In the genomic region with DNA sequence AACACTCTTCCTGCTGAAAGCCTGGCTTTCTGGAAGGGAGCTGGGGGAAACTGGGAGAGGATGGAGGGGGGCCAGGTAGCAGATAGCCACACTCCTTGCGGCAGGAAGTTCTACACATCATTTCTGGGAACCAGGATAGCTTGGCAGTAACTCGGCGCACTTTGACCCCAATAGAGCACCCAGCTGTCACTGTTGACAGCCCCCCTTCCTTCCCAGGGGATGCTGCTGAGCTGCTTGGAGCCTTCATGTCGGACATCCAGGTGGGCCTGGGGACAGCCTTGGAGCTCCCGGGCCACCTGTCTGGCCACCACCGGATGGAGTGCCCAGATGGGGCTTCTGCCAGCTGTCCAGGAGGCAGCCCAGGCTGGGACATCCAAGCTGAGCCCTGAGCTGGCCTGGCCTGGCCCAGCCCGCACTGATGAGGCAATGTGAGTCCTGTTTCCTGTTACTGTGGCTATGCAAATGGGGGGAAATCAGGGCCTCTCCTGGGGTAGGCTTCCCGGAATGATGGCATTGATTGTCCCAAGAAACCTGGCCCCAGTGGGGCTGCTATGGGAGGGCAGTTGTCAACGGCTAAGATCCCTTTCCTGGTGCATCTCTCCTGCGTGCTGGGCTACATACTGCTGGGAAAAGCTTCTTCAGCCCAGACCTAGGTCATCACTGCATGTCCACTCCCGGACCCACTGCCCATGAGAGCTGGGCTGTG, we compare ENCODE assay signal across 1 cellular context.
TF ChIP-seq lines count a peak whose summit lies in the region.

No MANE protein-coding gene starts in this region.

TF ChIP-seq in GM12878, 131 proteins besides CTCF, POLR2A, EP300 and RAD21 (continued from another document and continues in another):
- no peak for TF ChIP-seq E2F8 (IDR thresholded peaks at IDR 0.05; ENCODE audit: low read depth, partially characterized antibody)
- TF ChIP-seq PRDM15 (CRISPR knock-in tag; IDR thresholded peaks at IDR 0.05), result no peak
- 0 out of 2 replicates have a peak, but pooled peaks have one; percentile 23 for TF ChIP-seq TCF12 (IDR thresholded peaks at IDR 0.05; ENCODE audit: low read depth, low read length)
- no peak for TF ChIP-seq CHD4 (IDR thresholded peaks at IDR 0.05)
- TF ChIP-seq E4F1 (IDR thresholded peaks at IDR 0.05; ENCODE audit: borderline replicate concordance, partially characterized antibody), result no peak
- no peak for TF ChIP-seq RCOR1 (conservative IDR thresholded peaks at IDR 0.05; ENCODE audit: low read depth, low read length)
- TF ChIP-seq NRF1 (conservative IDR thresholded peaks at IDR 0.05; ENCODE audit: low read depth, low read length), result no peak
- no peak for TF ChIP-seq CEBPZ (IDR thresholded peaks at IDR 0.05; ENCODE audit: low read depth, low read length)
- no peak for TF ChIP-seq FOXK2 (IDR thresholded peaks at IDR 0.05)
- TF ChIP-seq YBX1 (IDR thresholded peaks at IDR 0.05), result no peak
- TF ChIP-seq RAD51 (IDR thresholded peaks at IDR 0.05), result no peak
- TF ChIP-seq RELB (IDR thresholded peaks at IDR 0.05; ENCODE audit: low read depth), result no peak
- TF ChIP-seq STAT3 (IDR thresholded peaks at IDR 0.05; ENCODE audit: low read depth, low read length), result no peak
- no peak for TF ChIP-seq ESRRA (IDR thresholded peaks at IDR 0.05; ENCODE audit: low read length)
- TF ChIP-seq, protein P1, sequence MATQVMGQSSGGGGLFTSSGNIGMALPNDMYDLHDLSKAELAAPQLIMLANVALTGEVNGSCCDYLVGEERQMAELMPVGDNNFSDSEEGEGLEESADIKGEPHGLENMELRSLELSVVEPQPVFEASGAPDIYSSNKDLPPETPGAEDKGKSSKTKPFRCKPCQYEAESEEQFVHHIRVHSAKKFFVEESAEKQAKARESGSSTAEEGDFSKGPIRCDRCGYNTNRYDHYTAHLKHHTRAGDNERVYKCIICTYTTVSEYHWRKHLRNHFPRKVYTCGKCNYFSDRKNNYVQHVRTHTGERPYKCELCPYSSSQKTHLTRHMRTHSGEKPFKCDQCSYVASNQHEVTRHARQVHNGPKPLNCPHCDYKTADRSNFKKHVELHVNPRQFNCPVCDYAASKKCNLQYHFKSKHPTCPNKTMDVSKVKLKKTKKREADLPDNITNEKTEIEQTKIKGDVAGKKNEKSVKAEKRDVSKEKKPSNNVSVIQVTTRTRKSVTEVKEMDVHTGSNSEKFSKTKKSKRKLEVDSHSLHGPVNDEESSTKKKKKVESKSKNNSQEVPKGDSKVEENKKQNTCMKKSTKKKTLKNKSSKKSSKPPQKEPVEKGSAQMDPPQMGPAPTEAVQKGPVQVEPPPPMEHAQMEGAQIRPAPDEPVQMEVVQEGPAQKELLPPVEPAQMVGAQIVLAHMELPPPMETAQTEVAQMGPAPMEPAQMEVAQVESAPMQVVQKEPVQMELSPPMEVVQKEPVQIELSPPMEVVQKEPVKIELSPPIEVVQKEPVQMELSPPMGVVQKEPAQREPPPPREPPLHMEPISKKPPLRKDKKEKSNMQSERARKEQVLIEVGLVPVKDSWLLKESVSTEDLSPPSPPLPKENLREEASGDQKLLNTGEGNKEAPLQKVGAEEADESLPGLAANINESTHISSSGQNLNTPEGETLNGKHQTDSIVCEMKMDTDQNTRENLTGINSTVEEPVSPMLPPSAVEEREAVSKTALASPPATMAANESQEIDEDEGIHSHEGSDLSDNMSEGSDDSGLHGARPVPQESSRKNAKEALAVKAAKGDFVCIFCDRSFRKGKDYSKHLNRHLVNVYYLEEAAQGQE (IDR thresholded peaks at IDR 0.05; ENCODE audit: low read depth, low read length), result no peak
- TF ChIP-seq, protein P2, sequence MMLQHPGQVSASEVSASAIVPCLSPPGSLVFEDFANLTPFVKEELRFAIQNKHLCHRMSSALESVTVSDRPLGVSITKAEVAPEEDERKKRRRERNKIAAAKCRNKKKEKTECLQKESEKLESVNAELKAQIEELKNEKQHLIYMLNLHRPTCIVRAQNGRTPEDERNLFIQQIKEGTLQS (IDR thresholded peaks at IDR 0.05; ENCODE audit: borderline replicate concordance, extremely low read depth, low read depth, low read length), result no peak
- TF ChIP-seq ZNF384 (IDR thresholded peaks at IDR 0.05; ENCODE audit: borderline replicate concordance, low read depth, low read length), result no peak
- no peak for TF ChIP-seq SUPT20H (IDR thresholded peaks at IDR 0.05; ENCODE audit: borderline replicate concordance, control insufficient read depth, low read depth, low read length)
- TF ChIP-seq STAT1 (conservative IDR thresholded peaks at IDR 0.05), result no peak
- TF ChIP-seq PBX3 (IDR thresholded peaks at IDR 0.05; ENCODE audit: insufficient replicate concordance, low read depth, low read length), result no peak
- peak; percentile 88 for TF ChIP-seq IKZF1 (conservative IDR thresholded peaks at IDR 0.05)
- TF ChIP-seq ZNF217 (IDR thresholded peaks at IDR 0.05), result no peak
- 0 out of 2 replicates have a peak, but pooled peaks have one; percentile 7 for TF ChIP-seq CREM (IDR thresholded peaks at IDR 0.05; ENCODE audit: low read depth)
- TF ChIP-seq, protein P3, sequence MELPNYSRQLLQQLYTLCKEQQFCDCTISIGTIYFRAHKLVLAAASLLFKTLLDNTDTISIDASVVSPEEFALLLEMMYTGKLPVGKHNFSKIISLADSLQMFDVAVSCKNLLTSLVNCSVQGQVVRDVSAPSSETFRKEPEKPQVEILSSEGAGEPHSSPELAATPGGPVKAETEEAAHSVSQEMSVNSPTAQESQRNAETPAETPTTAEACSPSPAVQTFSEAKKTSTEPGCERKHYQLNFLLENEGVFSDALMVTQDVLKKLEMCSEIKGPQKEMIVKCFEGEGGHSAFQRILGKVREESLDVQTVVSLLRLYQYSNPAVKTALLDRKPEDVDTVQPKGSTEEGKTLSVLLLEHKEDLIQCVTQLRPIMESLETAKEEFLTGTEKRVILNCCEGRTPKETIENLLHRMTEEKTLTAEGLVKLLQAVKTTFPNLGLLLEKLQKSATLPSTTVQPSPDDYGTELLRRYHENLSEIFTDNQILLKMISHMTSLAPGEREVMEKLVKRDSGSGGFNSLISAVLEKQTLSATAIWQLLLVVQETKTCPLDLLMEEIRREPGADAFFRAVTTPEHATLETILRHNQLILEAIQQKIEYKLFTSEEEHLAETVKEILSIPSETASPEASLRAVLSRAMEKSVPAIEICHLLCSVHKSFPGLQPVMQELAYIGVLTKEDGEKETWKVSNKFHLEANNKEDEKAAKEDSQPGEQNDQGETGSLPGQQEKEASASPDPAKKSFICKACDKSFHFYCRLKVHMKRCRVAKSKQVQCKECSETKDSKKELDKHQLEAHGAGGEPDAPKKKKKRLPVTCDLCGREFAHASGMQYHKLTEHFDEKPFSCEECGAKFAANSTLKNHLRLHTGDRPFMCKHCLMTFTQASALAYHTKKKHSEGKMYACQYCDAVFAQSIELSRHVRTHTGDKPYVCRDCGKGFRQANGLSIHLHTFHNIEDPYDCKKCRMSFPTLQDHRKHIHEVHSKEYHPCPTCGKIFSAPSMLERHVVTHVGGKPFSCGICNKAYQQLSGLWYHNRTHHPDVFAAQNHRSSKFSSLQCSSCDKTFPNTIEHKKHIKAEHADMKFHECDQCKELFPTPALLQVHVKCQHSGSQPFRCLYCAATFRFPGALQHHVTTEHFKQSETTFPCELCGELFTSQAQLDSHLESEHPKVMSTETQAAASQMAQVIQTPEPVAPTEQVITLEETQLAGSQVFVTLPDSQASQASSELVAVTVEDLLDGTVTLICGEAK (IDR thresholded peaks at IDR 0.05; ENCODE audit: borderline replicate concordance), result no peak
